18 cellular contexts compared by ENCODE assay signal in the genomic region with DNA sequence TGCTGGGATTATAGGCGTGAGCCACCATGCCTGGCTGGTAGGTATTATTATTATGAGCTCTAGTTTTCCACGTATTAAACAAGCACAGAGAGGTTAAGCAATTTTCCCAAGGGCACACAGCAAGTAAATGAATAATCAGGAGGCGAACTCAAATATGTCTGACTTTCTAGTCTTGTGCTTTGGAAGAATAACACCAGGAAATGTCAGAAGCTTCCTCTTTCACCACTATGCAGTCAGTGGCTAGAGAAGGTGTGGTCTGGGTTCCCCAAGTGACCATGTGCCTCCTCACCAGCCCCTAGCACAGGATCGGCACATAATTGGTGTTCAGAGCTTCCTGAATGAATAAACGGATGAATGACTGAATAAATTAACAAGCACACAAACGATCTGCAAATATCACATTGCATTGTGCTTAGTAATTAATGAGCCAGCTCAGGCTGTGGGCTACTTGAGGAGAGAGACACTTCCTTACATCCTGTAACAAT. TPM values are rescaled to one million over a fixed set of nuclear protein-coding genes. Genes with fewer than 3 reads are reported as not detected.
A peak's percentile ranks its signal among the peaks of the same experiment; 100 is the strongest.
DNase-seq lines count a peak whose midpoint lies in the region; ATAC-seq and TF ChIP-seq lines count a peak whose summit lies in the region.
"Had no signal": no experiment of that assay in that cellular context is flagged by ENCODE, and none has a peak within 500 bp of the region (broad histone marks: within the 10 kb centered on the region; RNA-seq: fewer than 3 reads in every experiment).

No MANE protein-coding gene starts in this region.

- TF ChIP-seq CTCF in RWPE2 (IDR thresholded peaks at IDR 0.05; ENCODE audit: poor library complexity, severe bottlenecking) (no peak), GM10248 (IDR thresholded peaks at IDR 0.05; ENCODE audit: control extremely low read depth, extremely low read depth, low read depth, missing control alignments) (no peak), tibial artery (IDR thresholded peaks at IDR 0.05) (no peak)

- no peaks in the 10 kb centered on the region for H3K36me3 ChIP-seq in RWPE2 (ENCODE audit: low read depth)
- no peaks in the 10 kb centered on the region for H3K36me3 ChIP-seq in tibial artery
- H3K36me3 ChIP-seq: heart left ventricle had no signal

- H3K4me3 ChIP-seq in RWPE2 (ENCODE audit: severe bottlenecking) (no peak overlapping the region), tibial artery (no peak overlapping the region)
- H3K4me3 ChIP-seq: heart left ventricle had no signal

- peaks cover 47% of the 10 kb centered on the region for H3K4me1 ChIP-seq in RWPE2 (ENCODE audit: insufficient read depth, poor library complexity, severe bottlenecking)
- peaks cover 0 to 5% (median 0%) of the 10 kb centered on the region in 4 donors for H3K4me1 ChIP-seq in tibial artery
- H3K4me1 ChIP-seq: heart left ventricle had no signal

- DNase-seq in EL (peak; percentile 10), NCI-H1105 (lab: John Stamatoyannopoulos, UW) (peak; percentile 11), RWPE2 (ENCODE audit: low spot score) (no peak), kidney glomerular epithelial cell (lab: John Stamatoyannopoulos, UW) (peak; percentile 51), GM10248 (ENCODE audit: extremely low spot score) (no peak), tibial artery (no peak), Right ventricle myocardium superior (no peak)
- DNase-seq: activated CD4-positive, alpha-beta T cell treated with anti-CD3 and anti-CD28 coated beads, Interleukin-2, amount 50 U/mL, for 48 hours; CD4-positive, alpha-beta memory T cell; heart left ventricle; NCI-H1436; OCI-M1; T-helper 17 cell had no signal

- H3K27me3 ChIP-seq in RWPE2 (ENCODE audit: insufficient read depth, poor library complexity, severe bottlenecking) (no peaks in the 10 kb centered on the region), tibial artery (peaks cover 0 to 21% of the 10 kb centered on the region in 2 donors)

- CTCF ChIA-PET in GM10248 (lab: Yijun Ruan, JAX), result no interaction called here

- H3K9me3 ChIP-seq in RWPE2 (ENCODE audit: severe bottlenecking), result no peaks in the 10 kb centered on the region
- H3K9me3 ChIP-seq in tibial artery, result no peaks in the 10 kb centered on the region
- H3K9me3 ChIP-seq: heart left ventricle had no signal

- POLR2A ChIA-PET in GM10248 (lab: Yijun Ruan, JAX), result no interaction called here

- intact Hi-C loops in tibial artery (cut with DNase I; ENCODE audit: low total_unique reads), result no loop called here
- intact Hi-C loops in Right ventricle myocardium superior (cut with DNase I), result no loop called here

- H3K27ac ChIP-seq in RWPE2 (ENCODE audit: poor library complexity, severe bottlenecking) (peak overlapping the region; percentile 80), tibial artery (no peak overlapping the region)
- H3K27ac ChIP-seq: heart left ventricle had no signal

- ATAC-seq in RWPE2 (ENCODE audit: low read depth) (peak; percentile 70), Right ventricle myocardium superior (ENCODE audit: poor library complexity) (no peak), HG03196 (IDR thresholded peaks at IDR 0.05; ENCODE audit: unreplicated experiment) (no peak)
- ATAC-seq: heart left ventricle, T-helper 17 cell had no signal

RNA-seq across cellular contexts. Expression of gene SCNN1B, which starts 21.6 kb away (rescaled TPM):
- not detected for total RNA-seq in Right ventricle myocardium superior
- total RNA-seq: CD4-positive, alpha-beta memory T cell; endodermal cell; neural crest cell; skeletal muscle tissue; T-helper 17 cell; temporal lobe had no signal

Comparison
In these comparisons a context has a peak if more than half of its experiments do, and no peak if none do; other contexts are left out.
1. DNase-seq: peak in EL (single experiment), NCI-H1105 (single experiment) and kidney glomerular epithelial cell (single experiment); none in RWPE2 (single experiment), GM10248 (single experiment), tibial artery (0 of 2) and Right ventricle myocardium superior (single experiment).